Comparison of ENCODE assay signal across 2 cellular contexts in the genomic region with DNA sequence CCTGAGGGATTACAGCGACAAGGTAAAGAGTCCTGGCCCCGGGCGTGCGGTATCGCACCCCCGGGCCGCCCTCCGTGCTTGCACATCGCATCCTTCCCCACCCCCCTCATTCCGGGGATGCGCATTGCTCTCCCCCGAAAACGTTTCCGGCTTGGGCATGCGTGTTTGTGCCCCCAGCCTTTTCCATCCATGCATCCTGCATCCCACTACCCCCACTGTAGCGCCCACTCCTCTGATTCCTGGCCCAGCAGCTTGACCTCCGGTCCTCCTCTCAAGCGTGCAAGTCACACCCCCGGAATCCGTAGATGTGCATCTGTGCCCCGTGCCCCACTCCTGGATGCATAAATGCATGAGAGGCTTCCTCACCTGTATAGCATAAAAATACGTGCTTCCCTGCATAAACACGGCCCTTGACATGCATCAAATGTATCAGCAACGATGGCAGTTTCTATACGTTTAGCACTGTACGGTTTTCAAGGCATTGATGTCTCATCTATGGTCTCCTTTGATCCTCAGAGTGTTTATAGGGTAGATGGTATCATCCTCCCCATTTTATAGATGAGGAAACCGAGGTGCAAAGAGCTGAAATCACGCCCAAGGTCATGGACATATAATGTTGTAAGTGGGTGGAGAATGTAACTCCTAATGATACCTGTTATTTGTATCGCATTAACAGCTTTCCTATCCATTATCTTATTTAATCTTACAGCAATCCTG.
TF ChIP-seq lines count a peak whose summit lies in the region.

No MANE protein-coding gene starts in this region.

TF ChIP-seq in HCT116, 20 proteins besides CTCF, POLR2A, EP300 and RAD21 (continued from another document):
- TF ChIP-seq, protein P1, sequence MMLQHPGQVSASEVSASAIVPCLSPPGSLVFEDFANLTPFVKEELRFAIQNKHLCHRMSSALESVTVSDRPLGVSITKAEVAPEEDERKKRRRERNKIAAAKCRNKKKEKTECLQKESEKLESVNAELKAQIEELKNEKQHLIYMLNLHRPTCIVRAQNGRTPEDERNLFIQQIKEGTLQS (IDR thresholded peaks at IDR 0.05) = no peak
- TF ChIP-seq EZH2 (IDR thresholded peaks at IDR 0.05) (no peak), CBX3 (IDR thresholded peaks at IDR 0.05; ENCODE audit: low read depth) (no peak; the same call in 1 of the 2 replicates)
- TF ChIP-seq, protein P2, sequence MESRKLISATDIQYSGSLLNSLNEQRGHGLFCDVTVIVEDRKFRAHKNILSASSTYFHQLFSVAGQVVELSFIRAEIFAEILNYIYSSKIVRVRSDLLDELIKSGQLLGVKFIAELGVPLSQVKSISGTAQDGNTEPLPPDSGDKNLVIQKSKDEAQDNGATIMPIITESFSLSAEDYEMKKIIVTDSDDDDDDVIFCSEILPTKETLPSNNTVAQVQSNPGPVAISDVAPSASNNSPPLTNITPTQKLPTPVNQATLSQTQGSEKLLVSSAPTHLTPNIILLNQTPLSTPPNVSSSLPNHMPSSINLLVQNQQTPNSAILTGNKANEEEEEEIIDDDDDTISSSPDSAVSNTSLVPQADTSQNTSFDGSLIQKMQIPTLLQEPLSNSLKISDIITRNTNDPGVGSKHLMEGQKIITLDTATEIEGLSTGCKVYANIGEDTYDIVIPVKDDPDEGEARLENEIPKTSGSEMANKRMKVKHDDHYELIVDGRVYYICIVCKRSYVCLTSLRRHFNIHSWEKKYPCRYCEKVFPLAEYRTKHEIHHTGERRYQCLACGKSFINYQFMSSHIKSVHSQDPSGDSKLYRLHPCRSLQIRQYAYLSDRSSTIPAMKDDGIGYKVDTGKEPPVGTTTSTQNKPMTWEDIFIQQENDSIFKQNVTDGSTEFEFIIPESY (IDR thresholded peaks at IDR 0.05; ENCODE audit: extremely low read depth, insufficient replicate concordance, low read length) = no peak

TF ChIP-seq in SK-N-SH, 30 proteins besides CTCF, POLR2A, EP300 and RAD21 (continued from another document):
- TF ChIP-seq, protein P2 (IDR thresholded peaks at IDR 0.05; ENCODE audit: borderline replicate concordance, low read depth) = no peak
- TF ChIP-seq, protein P3, sequence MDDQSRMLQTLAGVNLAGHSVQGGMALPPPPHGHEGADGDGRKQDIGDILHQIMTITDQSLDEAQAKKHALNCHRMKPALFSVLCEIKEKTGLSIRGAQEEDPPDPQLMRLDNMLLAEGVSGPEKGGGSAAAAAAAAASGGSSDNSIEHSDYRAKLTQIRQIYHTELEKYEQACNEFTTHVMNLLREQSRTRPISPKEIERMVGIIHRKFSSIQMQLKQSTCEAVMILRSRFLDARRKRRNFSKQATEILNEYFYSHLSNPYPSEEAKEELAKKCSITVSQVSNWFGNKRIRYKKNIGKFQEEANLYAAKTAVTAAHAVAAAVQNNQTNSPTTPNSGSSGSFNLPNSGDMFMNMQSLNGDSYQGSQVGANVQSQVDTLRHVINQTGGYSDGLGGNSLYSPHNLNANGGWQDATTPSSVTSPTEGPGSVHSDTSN (IDR thresholded peaks at IDR 0.05) = no peak
- no peak for TF ChIP-seq EZH2phosphoT487 (IDR thresholded peaks at IDR 0.05; ENCODE audit: borderline replicate concordance, low read depth)
- TF ChIP-seq, protein P4, sequence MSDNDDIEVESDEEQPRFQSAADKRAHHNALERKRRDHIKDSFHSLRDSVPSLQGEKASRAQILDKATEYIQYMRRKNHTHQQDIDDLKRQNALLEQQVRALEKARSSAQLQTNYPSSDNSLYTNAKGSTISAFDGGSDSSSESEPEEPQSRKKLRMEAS (IDR thresholded peaks at IDR 0.05; ENCODE audit: low read depth) = no peak; the same call in 1 of the 2 replicates
- TF ChIP-seq RCOR1 (IDR thresholded peaks at IDR 0.05; ENCODE audit: low read length) = no peak
- TF ChIP-seq, protein P5, sequence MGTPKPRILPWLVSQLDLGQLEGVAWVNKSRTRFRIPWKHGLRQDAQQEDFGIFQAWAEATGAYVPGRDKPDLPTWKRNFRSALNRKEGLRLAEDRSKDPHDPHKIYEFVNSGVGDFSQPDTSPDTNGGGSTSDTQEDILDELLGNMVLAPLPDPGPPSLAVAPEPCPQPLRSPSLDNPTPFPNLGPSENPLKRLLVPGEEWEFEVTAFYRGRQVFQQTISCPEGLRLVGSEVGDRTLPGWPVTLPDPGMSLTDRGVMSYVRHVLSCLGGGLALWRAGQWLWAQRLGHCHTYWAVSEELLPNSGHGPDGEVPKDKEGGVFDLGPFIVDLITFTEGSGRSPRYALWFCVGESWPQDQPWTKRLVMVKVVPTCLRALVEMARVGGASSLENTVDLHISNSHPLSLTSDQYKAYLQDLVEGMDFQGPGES (IDR thresholded peaks at IDR 0.05; ENCODE audit: low read depth, low read length) = no peak
- TF ChIP-seq NRF1 (IDR thresholded peaks at IDR 0.05; ENCODE audit: low read depth, low read length) = peak; percentile 47
- TF ChIP-seq NFIC (IDR thresholded peaks at IDR 0.05; ENCODE audit: borderline replicate concordance) = no peak
TF ChIP-seq in SK-N-SH: peak in this region for 2.
